Comparison of ENCODE assay signal across 1 cellular context in genomic region chrX:71621644-71622346, GRCh38.
TF ChIP-seq lines count a peak whose summit lies in the region.

No MANE protein-coding gene starts in this region.

TF ChIP-seq in IMR-90, 13 proteins besides CTCF, POLR2A, EP300 and RAD21 (continued from another document):
- TF ChIP-seq CEBPB (IDR thresholded peaks at IDR 0.05; ENCODE audit: low read depth, low read length) = no peak
- TF ChIP-seq USF2 (IDR thresholded peaks at IDR 0.05; ENCODE audit: low read depth, low read length) = no peak
- no peak for TF ChIP-seq MXI1 (IDR thresholded peaks at IDR 0.05; ENCODE audit: borderline replicate concordance, low read depth, low read length)
- TF ChIP-seq FOS (IDR thresholded peaks at IDR 0.05; ENCODE audit: low read depth, low read length) = no peak
- no peak for TF ChIP-seq ELK1 (IDR thresholded peaks at IDR 0.05; ENCODE audit: borderline replicate concordance, low read depth, low read length)
- TF ChIP-seq CHD1 (IDR thresholded peaks at IDR 0.05; ENCODE audit: low read depth, low read length) = no peak
- TF ChIP-seq RCOR1 (IDR thresholded peaks at IDR 0.05; ENCODE audit: insufficient replicate concordance, low read length) = no peak
